8 cellular contexts compared by ENCODE assay signal in the genomic region with DNA sequence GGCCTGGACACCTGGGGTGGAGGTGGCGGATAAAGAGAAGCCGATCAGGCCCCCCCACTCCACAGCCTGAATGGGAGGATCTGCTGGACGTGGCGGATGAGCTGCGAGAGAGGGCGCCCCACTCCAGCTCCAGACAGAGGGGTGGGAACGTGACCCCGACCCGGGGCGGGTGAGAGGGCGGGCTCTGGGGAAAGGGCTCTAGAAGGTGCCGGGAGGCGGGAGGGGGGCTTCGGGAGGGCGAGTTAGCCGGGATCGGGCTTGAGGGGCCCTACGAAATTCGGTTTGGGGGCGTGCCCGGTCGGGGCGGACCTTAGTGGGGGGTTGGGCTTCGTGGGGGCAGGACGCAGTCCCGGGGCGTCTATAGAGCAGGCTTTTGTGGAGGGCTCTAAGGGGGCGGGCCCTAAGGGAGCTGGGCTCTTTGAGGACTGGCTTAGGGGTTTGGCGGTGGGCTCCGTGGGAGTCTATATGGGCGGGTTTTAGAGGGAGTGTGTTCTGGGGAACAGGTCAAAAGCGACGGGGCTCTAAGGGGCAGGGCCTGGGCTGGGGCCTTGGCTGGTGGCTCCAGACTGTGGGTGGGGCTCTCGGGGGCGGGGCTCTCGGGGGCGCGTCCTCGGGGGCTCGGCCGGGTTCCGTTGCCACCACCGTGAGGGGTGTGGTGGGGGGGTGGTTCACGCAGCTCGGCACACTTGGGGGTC. TPM values are rescaled to one million over a fixed set of nuclear protein-coding genes. Genes with fewer than 3 reads are reported as not detected.
DNase-seq lines count a peak whose midpoint lies in the region; ATAC-seq and TF ChIP-seq lines count a peak whose summit lies in the region.

No MANE protein-coding gene starts in this region.

- no peaks in the 10 kb centered on the region for H3K9me3 Mint-ChIP-seq in activated naive CD8-positive, alpha-beta T cell treated with anti-CD3 and anti-CD28 coated beads for 36 hours

- TF ChIP-seq CTCF in thoracic aorta (IDR thresholded peaks at IDR 0.05): no peak

- ATAC-seq in thoracic aorta (ENCODE audit: insufficient number of reproducible peaks, low FRiP score, low read depth): no peak
- no peak for ATAC-seq in HG03520 (IDR thresholded peaks at IDR 0.05; ENCODE audit: unreplicated experiment)
- no peak for ATAC-seq in GM19395 (IDR thresholded peaks at IDR 0.05; ENCODE audit: unreplicated experiment)

- no peak overlapping the region for H3K27ac ChIP-seq in thoracic aorta

- H3K4me3 Mint-ChIP-seq in activated naive CD8-positive, alpha-beta T cell treated with anti-CD3 and anti-CD28 coated beads for 36 hours: peak overlapping the region; percentile 58

- no peaks in the 10 kb centered on the region for H3K4me1 ChIP-seq in thoracic aorta (ENCODE audit: control insufficient read depth in 1 of 2, low read depth in 2 of 2)

- H3K27ac Mint-ChIP-seq in activated naive CD8-positive, alpha-beta T cell treated with anti-CD3 and anti-CD28 coated beads for 36 hours: no peak overlapping the region

- H3K4me1 Mint-ChIP-seq in activated naive CD8-positive, alpha-beta T cell treated with anti-CD3 and anti-CD28 coated beads for 36 hours: peaks cover 14% of the 10 kb centered on the region

- DNase-seq in ACHN (peak; percentile 53), HuH-7.5 (ENCODE audit: low spot score) (peak; percentile 94), iPS-NIHi7 (ENCODE audit: extremely low spot score) (peak; percentile 77), thoracic aorta (ENCODE audit: low spot score) (no peak), ureter (ENCODE audit: low spot score) (no peak)
- DNase-seq in activated naive CD8-positive, alpha-beta T cell treated with anti-CD3 and anti-CD28 coated beads for 36 hours: peak; percentile 57

- in situ Hi-C loops in ACHN (cut with HindIII; ENCODE audit: low pct_ligation_motif_present, low pct_unique_long_range_greater_than_20kb, low sequenced_read_pairs): no loop called here

- no peaks in the 10 kb centered on the region for H3K36me3 ChIP-seq in thoracic aorta

- H3K9me3 ChIP-seq in thoracic aorta: no peaks in the 10 kb centered on the region

- H3K27me3 Mint-ChIP-seq in activated naive CD8-positive, alpha-beta T cell treated with anti-CD3 and anti-CD28 coated beads for 36 hours: peaks cover 13% of the 10 kb centered on the region

- H3K27me3 ChIP-seq in thoracic aorta (replicated peaks; ENCODE audit: insufficient read depth): no peaks in the 10 kb centered on the region

- no peaks in the 10 kb centered on the region for H3K36me3 Mint-ChIP-seq in activated naive CD8-positive, alpha-beta T cell treated with anti-CD3 and anti-CD28 coated beads for 36 hours

- peak overlapping the region; percentile 67 for H3K4me3 ChIP-seq in thoracic aorta

RNA-seq across cellular contexts. Expression of a gene that starts 4.1 kb away (rescaled TPM):
- under 1 TPM; 0.70 to 0.80 TPM for total RNA-seq in activated naive CD8-positive, alpha-beta T cell treated with anti-CD3 and anti-CD28 coated beads for 36 hours
- total RNA-seq in thoracic aorta (not detected), ureter (not detected)

RNA-seq across cellular contexts. Expression of a gene that starts 33.1 kb away (rescaled TPM):
- total RNA-seq in activated naive CD8-positive, alpha-beta T cell treated with anti-CD3 and anti-CD28 coated beads for 36 hours: 1 to 10 TPM; 6.9 to 7.3 TPM
- 1 to 10 TPM in 1 of 2 donors, not detected in 1; 3.7 TPM for total RNA-seq in thoracic aorta
- 3.3 TPM for total RNA-seq in ureter

RNA-seq across cellular contexts. Expression of a gene that starts 33.2 kb away (rescaled TPM):
- total RNA-seq in activated naive CD8-positive, alpha-beta T cell treated with anti-CD3 and anti-CD28 coated beads for 36 hours: 10 to 100 TPM; 24.4 to 25.0 TPM
- total RNA-seq in thoracic aorta (10 to 100 TPM; 29.5 to 38.7 TPM), ureter (57.2 TPM)

Comparison
In these comparisons a context has a peak if more than half of its experiments do, and no peak if none do; other contexts are left out.
1. DNase-seq: peak in ACHN (single experiment), HuH-7.5 (single experiment), activated naive CD8-positive, alpha-beta T cell treated with anti-CD3 and anti-CD28 coated beads for 36 hours (single experiment) and iPS-NIHi7 (single experiment); none in thoracic aorta (single experiment) and ureter (single experiment).